Comparison of ENCODE assay signal across 26 cellular contexts in the genomic region with DNA sequence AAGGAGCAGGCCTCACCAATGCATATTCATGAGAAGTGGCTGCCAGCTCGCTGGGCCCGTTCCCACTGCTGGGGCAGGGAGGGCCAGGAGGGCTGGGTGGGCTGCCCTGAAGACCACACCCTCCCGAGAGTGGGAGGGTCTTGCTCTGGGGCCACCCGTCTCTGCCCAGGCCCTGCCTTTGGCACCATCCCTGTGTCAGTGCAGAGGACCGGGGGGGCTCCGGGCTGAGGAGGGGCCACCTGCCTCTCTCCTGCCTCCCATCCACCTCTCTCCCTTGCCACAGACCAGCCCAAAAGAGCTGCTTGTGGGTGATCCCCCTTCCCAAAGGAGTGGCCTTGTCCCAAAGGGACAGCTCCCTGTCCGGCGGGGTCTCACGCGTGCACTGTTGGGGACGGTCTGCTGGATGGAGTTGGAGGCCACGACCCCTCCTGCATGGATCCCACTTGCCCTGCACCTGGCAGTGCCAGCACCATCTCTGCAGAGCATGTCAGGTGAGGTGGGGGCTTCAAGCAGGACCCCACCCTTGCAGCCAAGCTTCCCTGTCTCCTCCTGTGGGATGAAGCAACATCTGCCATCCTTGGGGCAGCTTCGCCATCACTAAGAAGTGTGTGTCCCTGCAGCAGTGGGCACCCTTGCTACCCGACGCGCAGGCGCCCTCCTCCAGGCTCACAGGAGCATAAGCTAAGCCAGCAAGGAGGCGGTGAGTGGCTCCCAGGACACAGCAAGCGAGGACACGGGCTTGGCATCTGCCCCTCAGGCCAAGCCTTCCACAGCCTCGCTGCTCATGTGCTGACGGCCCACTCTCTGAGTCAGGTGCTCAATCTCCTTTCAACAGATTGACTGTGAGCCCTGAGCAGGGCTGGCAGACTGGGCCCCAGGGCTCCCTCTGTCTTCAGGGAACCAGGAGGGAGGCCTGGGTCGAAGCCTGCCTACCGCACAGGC.
DNase-seq lines count a peak whose midpoint lies in the region; ATAC-seq and TF ChIP-seq lines count a peak whose summit lies in the region.
"Had no signal": no experiment of that assay in that cellular context is flagged by ENCODE, and none has a peak within 500 bp of the region (broad histone marks: within the 10 kb centered on the region; RNA-seq: fewer than 3 reads in every experiment).

No MANE protein-coding gene starts in this region.

- H3K36me3 ChIP-seq in endodermal cell (ENCODE audit: control insufficient read depth, insufficient read depth, low read length), result no peaks in the 10 kb centered on the region

- ATAC-seq in HG02870 (IDR thresholded peaks at IDR 0.05; ENCODE audit: unreplicated experiment), result no peak
- no peak for ATAC-seq in HG03457 (IDR thresholded peaks at IDR 0.05; ENCODE audit: unreplicated experiment)
- ATAC-seq: activated CD4-positive, alpha-beta T cell treated with anti-CD3 and anti-CD28 coated beads for 36 hours; body of pancreas; GM12878; stimulated activated naive B cell treated with anti-CD40 and anti-IgM and Interleukin-4, amounts not matched to agents 10 μg/mL and 1 μg/mL and 100 μg/mL, for 72 hours had no signal

- no peaks in the 10 kb centered on the region for H3K27me3 ChIP-seq in endodermal cell (ENCODE audit: control insufficient read depth, insufficient read depth, low read length, poor library complexity, severe bottlenecking)
- H3K27me3 ChIP-seq: body of pancreas had no signal

- DNase-seq in activated CD4-positive, alpha-beta memory T cell treated with anti-CD3 and anti-CD28 coated beads, Interleukin-2, amount 10 ng/mL, durations not matched to agents 7 days and 5 days, result peak; percentile 10
- no peak for DNase-seq in activated CD4-positive, alpha-beta memory T cell treated with anti-CD3 and anti-CD28 coated beads for 36 hours
- DNase-seq in endodermal cell (peak; percentile 46), iPS-NIHi11 (ENCODE audit: low spot score) (peak; percentile 55), cerebellar nuclear complex (lab: John Stamatoyannopoulos, UW) (no peak), NCI-H82 (lab: John Stamatoyannopoulos, UW) (no peak)
- DNase-seq: activated CD4-positive, alpha-beta T cell treated with anti-CD3 and anti-CD28 coated beads for 36 hours; activated naive CD4-positive, alpha-beta T cell treated with Interleukin-2 at 50 U/mL for 16 hours; AML-193; body of pancreas; CD4-positive, alpha-beta T cell; effector CD4-positive, alpha-beta T cell; KG1; kidney; MM.1S; NCI-H2029 treated with DMSO at 0.1 percent for 48 hours; NCI-H748 treated with DMSO at 0.1 percent for 48 hours; stimulated activated naive B cell treated with anti-CD40 and anti-IgM and Interleukin-4, amounts not matched to agents 10 μg/mL and 1 μg/mL and 100 μg/mL, for 72 hours had no signal

- no peaks in the 10 kb centered on the region for H3K9me3 ChIP-seq in endodermal cell (ENCODE audit: control insufficient read depth, low read length)
- H3K9me3 ChIP-seq: body of pancreas had no signal

- CTCF ChIA-PET in activated CD4-positive, alpha-beta memory T cell treated with anti-CD3 and anti-CD28 coated beads, Interleukin-2, amount 10 ng/mL, durations not matched to agents 7 days and 5 days (lab: Charles Lee), result no interaction called here
- CTCF ChIA-PET in activated CD4-positive, alpha-beta memory T cell treated with anti-CD3 and anti-CD28 coated beads for 36 hours (lab: Charles Lee), result no interaction called here

- H3K27ac Mint-ChIP-seq in activated CD4-positive, alpha-beta memory T cell treated with anti-CD3 and anti-CD28 coated beads, Interleukin-2, amount 10 ng/mL, durations not matched to agents 7 days and 5 days, result no peak overlapping the region
- no peak overlapping the region for H3K27ac Mint-ChIP-seq in activated CD4-positive, alpha-beta memory T cell treated with anti-CD3 and anti-CD28 coated beads for 36 hours
- H3K27ac Mint-ChIP-seq in endodermal cell, result no peak overlapping the region
- H3K27ac Mint-ChIP-seq: activated CD4-positive, alpha-beta T cell treated with anti-CD3 and anti-CD28 coated beads for 36 hours; CD4-positive, alpha-beta T cell; progenitor cell of endocrine pancreas; stimulated activated naive B cell treated with anti-CD40 and anti-IgM and Interleukin-4, amounts not matched to agents 10 μg/mL and 1 μg/mL and 100 μg/mL, for 72 hours; T-helper 1 cell treated with Interleukin-12 subunit alpha and Interleukin-12 subunit beta and Interleukin-4 antibody, amounts not matched to agents 30 μg/mL and 1 μg/mL, for 36 hours had no signal

- no peaks in the 10 kb centered on the region for H3K27me3 Mint-ChIP-seq in activated CD4-positive, alpha-beta memory T cell treated with anti-CD3 and anti-CD28 coated beads, Interleukin-2, amount 10 ng/mL, durations not matched to agents 7 days and 5 days
- H3K27me3 Mint-ChIP-seq in activated CD4-positive, alpha-beta memory T cell treated with anti-CD3 and anti-CD28 coated beads for 36 hours, result peaks cover 10% of the 10 kb centered on the region
- no peaks in the 10 kb centered on the region for H3K27me3 Mint-ChIP-seq in endodermal cell (ENCODE audit: insufficient read depth)
- H3K27me3 Mint-ChIP-seq: activated CD4-positive, alpha-beta T cell treated with anti-CD3 and anti-CD28 coated beads for 36 hours had no signal

- H3K9ac ChIP-seq in endodermal cell (ENCODE audit: extremely low read depth, low read length, poor library complexity, severe bottlenecking), result no peak overlapping the region

- H3K9me3 Mint-ChIP-seq in activated CD4-positive, alpha-beta memory T cell treated with anti-CD3 and anti-CD28 coated beads, Interleukin-2, amount 10 ng/mL, durations not matched to agents 7 days and 5 days, result no peaks in the 10 kb centered on the region
- no peaks in the 10 kb centered on the region for H3K9me3 Mint-ChIP-seq in activated CD4-positive, alpha-beta memory T cell treated with anti-CD3 and anti-CD28 coated beads for 36 hours
- no peaks in the 10 kb centered on the region for H3K9me3 Mint-ChIP-seq in endodermal cell
- H3K9me3 Mint-ChIP-seq: CD4-positive, alpha-beta T cell; neural crest cell; stimulated activated naive B cell treated with anti-CD40 and anti-IgM and Interleukin-4, amounts not matched to agents 10 μg/mL and 1 μg/mL and 100 μg/mL, for 72 hours; T-helper 1 cell treated with Interleukin-12 subunit alpha and Interleukin-12 subunit beta and Interleukin-4 antibody, amounts not matched to agents 30 μg/mL and 1 μg/mL, for 36 hours had no signal

- 86 to 93% methylated on average over 16 to 24 of the region's 24 CpGs for WGBS in endodermal cell (ENCODE audit: insufficient coverage in 1 of 2, insufficient read length in 1 of 2), 2 experiments

- intact Hi-C loops in activated CD4-positive, alpha-beta memory T cell treated with anti-CD3 and anti-CD28 coated beads for 36 hours (cut with micrococcal nuclease), result no loop called here

- no peak overlapping the region for H3K27ac ChIP-seq in endodermal cell (ENCODE audit: low read depth, low read length)
- H3K27ac ChIP-seq: body of pancreas, epithelial cell of prostate had no signal

- peaks cover 3% of the 10 kb centered on the region for H3K4me1 ChIP-seq in endodermal cell (ENCODE audit: control insufficient read depth, insufficient read depth, low read length)
- H3K4me1 ChIP-seq: body of pancreas had no signal

- H3K4me3 Mint-ChIP-seq in activated CD4-positive, alpha-beta memory T cell treated with anti-CD3 and anti-CD28 coated beads, Interleukin-2, amount 10 ng/mL, durations not matched to agents 7 days and 5 days, result no peak overlapping the region
- no peak overlapping the region for H3K4me3 Mint-ChIP-seq in activated CD4-positive, alpha-beta memory T cell treated with anti-CD3 and anti-CD28 coated beads for 36 hours
- no peak overlapping the region for H3K4me3 Mint-ChIP-seq in endodermal cell
- H3K4me3 Mint-ChIP-seq: activated CD4-positive, alpha-beta T cell treated with anti-CD3 and anti-CD28 coated beads for 36 hours; CD4-positive, alpha-beta T cell; neural crest cell; stimulated activated naive B cell treated with anti-CD40 and anti-IgM and Interleukin-4, amounts not matched to agents 10 μg/mL and 1 μg/mL and 100 μg/mL, for 72 hours; T-helper 1 cell treated with Interleukin-12 subunit alpha and Interleukin-12 subunit beta and Interleukin-4 antibody, amounts not matched to agents 30 μg/mL and 1 μg/mL, for 36 hours had no signal

- TF ChIP-seq CTCF in endodermal cell (conservative IDR thresholded peaks at IDR 0.05), result no peak

- H3K4me1 Mint-ChIP-seq in activated CD4-positive, alpha-beta memory T cell treated with anti-CD3 and anti-CD28 coated beads, Interleukin-2, amount 10 ng/mL, durations not matched to agents 7 days and 5 days, result no peaks in the 10 kb centered on the region
- H3K4me1 Mint-ChIP-seq in activated CD4-positive, alpha-beta memory T cell treated with anti-CD3 and anti-CD28 coated beads for 36 hours (ENCODE audit: low read depth), result no peaks in the 10 kb centered on the region
- peaks cover 2% of the 10 kb centered on the region for H3K4me1 Mint-ChIP-seq in endodermal cell
- H3K4me1 Mint-ChIP-seq: activated CD4-positive, alpha-beta T cell treated with anti-CD3 and anti-CD28 coated beads for 36 hours; stimulated activated naive B cell treated with anti-CD40 and anti-IgM and Interleukin-4, amounts not matched to agents 10 μg/mL and 1 μg/mL and 100 μg/mL, for 72 hours had no signal

- POLR2A ChIA-PET in activated CD4-positive, alpha-beta memory T cell treated with anti-CD3 and anti-CD28 coated beads, Interleukin-2, amount 10 ng/mL, durations not matched to agents 7 days and 5 days (lab: Charles Lee), result no interaction called here
- POLR2A ChIA-PET in activated CD4-positive, alpha-beta memory T cell treated with anti-CD3 and anti-CD28 coated beads for 36 hours (lab: Charles Lee), result no interaction called here

- H3K36me3 Mint-ChIP-seq in activated CD4-positive, alpha-beta memory T cell treated with anti-CD3 and anti-CD28 coated beads, Interleukin-2, amount 10 ng/mL, durations not matched to agents 7 days and 5 days (ENCODE audit: low read depth), result no peaks in the 10 kb centered on the region
- H3K36me3 Mint-ChIP-seq in activated CD4-positive, alpha-beta memory T cell treated with anti-CD3 and anti-CD28 coated beads for 36 hours, result no peaks in the 10 kb centered on the region
- no peaks in the 10 kb centered on the region for H3K36me3 Mint-ChIP-seq in endodermal cell (ENCODE audit: low read depth)
- H3K36me3 Mint-ChIP-seq: stimulated activated naive B cell treated with anti-CD40 and anti-IgM and Interleukin-4, amounts not matched to agents 10 μg/mL and 1 μg/mL and 100 μg/mL, for 72 hours had no signal

- no peak overlapping the region for H3K4me3 ChIP-seq in endodermal cell (ENCODE audit: low read length)
- H3K4me3 ChIP-seq: body of pancreas, GM12878, lung had no signal

Comparison
In these comparisons a context has a peak if more than half of its experiments do, and no peak if none do; other contexts are left out.
1. DNase-seq: peak in activated CD4-positive, alpha-beta memory T cell treated with anti-CD3 and anti-CD28 coated beads, Interleukin-2, amount 10 ng/mL, durations not matched to agents 7 days and 5 days (single experiment), endodermal cell (single experiment) and iPS-NIHi11 (single experiment); none in activated CD4-positive, alpha-beta memory T cell treated with anti-CD3 and anti-CD28 coated beads for 36 hours (single experiment), cerebellar nuclear complex (0 of 2) and NCI-H82 (single experiment).